ENCODE assay signal across 10 cellular contexts in the genomic region with DNA sequence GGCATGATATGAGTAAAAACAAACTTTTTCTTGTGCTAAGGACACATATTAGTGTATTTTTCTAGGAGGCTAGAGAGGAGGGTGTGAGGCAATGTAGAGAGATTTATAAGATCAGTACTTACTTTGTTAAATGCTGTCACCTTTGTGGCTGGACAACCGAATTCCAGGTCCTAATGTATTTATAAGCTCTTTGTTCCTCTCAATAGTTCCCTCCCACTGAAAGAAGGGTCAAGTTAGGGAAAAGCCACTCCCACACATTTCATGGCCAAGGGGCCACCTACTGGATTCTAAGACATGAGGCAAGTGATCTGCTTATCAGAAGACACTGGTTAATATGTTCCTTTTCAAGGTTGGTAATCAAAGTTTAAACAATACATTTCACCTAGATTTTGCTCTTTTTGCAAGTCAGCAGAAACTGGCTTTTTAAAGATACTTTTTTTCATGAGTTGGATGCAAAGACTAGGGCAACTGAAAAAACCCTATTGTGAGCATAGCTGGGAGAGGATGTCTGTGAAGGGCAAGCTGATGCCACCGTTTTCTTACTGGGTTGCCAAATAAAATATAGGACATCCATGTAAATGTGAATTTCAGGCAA. TPM values are rescaled to one million over a fixed set of nuclear protein-coding genes. Genes with fewer than 3 reads are reported as not detected.
A peak's percentile ranks its signal among the peaks of the same experiment; 100 is the strongest.
DNase-seq lines count a peak whose midpoint lies in the region; ATAC-seq, FAIRE-seq and TF ChIP-seq lines count a peak whose summit lies in the region.
"Not testable (repeated sequence)": the region's sequence is repeated elsewhere in the genome, so short reads cannot be mapped to it uniquely, and the experiment has no call there.
"Had no signal": no experiment of that assay in that cellular context is flagged by ENCODE, and none has a peak within 500 bp of the region (broad histone marks: within the 10 kb centered on the region; RNA-seq: fewer than 3 reads in every experiment).

A gene (minus strand): TSS at position 154 of the 595 bp plus-strand sequence. CDS start 5,528 bp downstream, outside the sequence.

- DNase-seq in H7 (peak; percentile 33), M059J (ENCODE audit: low read depth) (peak; percentile 27), OCI-M1 (lab: John Stamatoyannopoulos, UW) (peak; percentile 63), K562 (ENCODE audit: extremely low read depth in 1 of 4, low spot score in 3 of 4) (peak in 2 of 4 experiments; percentile 7 to 33), HepG2 (ENCODE audit: low spot score) (peak; percentile 27), pancreas (peak in 3 of 6 donors; percentile 62 to 73 (median 67))
- DNase-seq in epithelial cell of proximal tubule (ENCODE audit: low read depth): not testable (repeated sequence)

- H3K9me3 ChIP-seq in K562 (replicated peaks; ENCODE audit: control insufficient read depth, insufficient read depth, low read depth, low read length); HepG2 (ENCODE audit: low read length); pancreas: not testable (repeated sequence)

- not testable (repeated sequence) for H3K4me2 ChIP-seq in K562 (ENCODE audit: insufficient read depth, low read length); HepG2 (ENCODE audit: low read depth, low read length)

- TF ChIP-seq RAD21 in K562 (CRISPR knock-in tag; conservative IDR thresholded peaks at IDR 0.05 in 1 of 2, IDR thresholded peaks at IDR 0.05 in 1 of 2): peak in 1 of 2 experiments; percentile 38; a peak in 2 of 4 replicates
- not testable (repeated sequence) for TF ChIP-seq RAD21 in HepG2 (CRISPR knock-in tag; IDR thresholded peaks at IDR 0.05)

- H3K36me3 ChIP-seq in H7 (replicated peaks; ENCODE audit: control insufficient read depth, insufficient read depth, low read length); K562 (ENCODE audit: control insufficient read depth, insufficient read depth, low read length); HepG2 (replicated peaks in 1 of 2; ENCODE audit: control insufficient read depth in 1 of 2, insufficient read depth in 2 of 2, low read length in 2 of 2); pancreas: not testable (repeated sequence)

- not testable (repeated sequence) for H3K9me1 ChIP-seq in K562 (ENCODE audit: control insufficient read depth, insufficient read depth, low read length)

- POLR2A ChIA-PET in K562 (lab: Yijun Ruan, JAX): not testable (repeated sequence)
- POLR2A ChIA-PET in HepG2 (lab: Yijun Ruan, JAX): interaction anchor here (1.0 kb wide), 1 partner anchor 38 kb away, joined by 3 read pairs; no protein-coding TSS in a partner anchor

- FAIRE-seq in K562 (lab: Jason Lieb, UNC) (peak; percentile 80), pancreas (lab: Jason Lieb, UNC) (peak; percentile 5)
- FAIRE-seq in HepG2 (lab: Jason Lieb, UNC): not testable (repeated sequence)

- not testable (repeated sequence) for H3K27ac ChIP-seq in K562 (ENCODE audit: extremely low read depth, low read depth, low read length)
- H3K27ac ChIP-seq in HepG2 (ENCODE audit: extremely low read length, insufficient read depth, low read length): peak within 1 kb of the TSS; percentile 50
- H3K27ac ChIP-seq in pancreas: peak within 1 kb of the TSS in 2 of 4 donors; percentile 78

- H3K27me3 ChIP-seq in H7 (ENCODE audit: control insufficient read depth, insufficient read depth, low read length); K562 (ENCODE audit: control insufficient read depth in 2 of 2, insufficient read depth in 2 of 2, low read length in 2 of 2); HepG2 (ENCODE audit: control insufficient read depth in 1 of 2, insufficient read depth in 2 of 2, low read length in 2 of 2); pancreas: not testable (repeated sequence)

- TF ChIP-seq EP300 in K562 (IDR thresholded peaks at IDR 0.05; ENCODE audit: low read length); HepG2 (IDR thresholded peaks at IDR 0.05; ENCODE audit: low read depth in 2 of 2, low read length in 2 of 2); HepG2 (CRISPR knock-in tag; IDR thresholded peaks at IDR 0.05; ENCODE audit: borderline replicate concordance): not testable (repeated sequence)

- TF ChIP-seq CTCF in K562 (IDR thresholded peaks at IDR 0.05 in 2 of 3, conservative IDR thresholded peaks at IDR 0.05 in 1 of 3; ENCODE audit: insufficient read depth in 2 of 3, low read depth in 1 of 3, low read length in 3 of 3): peak in 2 of 3 experiments; percentile 31; a peak in 4 of 6 replicates
- TF ChIP-seq CTCF in epithelial cell of proximal tubule (conservative IDR thresholded peaks at IDR 0.05; ENCODE audit: low read depth, low read length): peak; percentile 38
- not testable (repeated sequence) for TF ChIP-seq CTCF in HepG2 (CRISPR knock-in tag; IDR thresholded peaks at IDR 0.05); pancreas (IDR thresholded peaks at IDR 0.05)

- H3K79me2 ChIP-seq in K562 (ENCODE audit: control insufficient read depth, insufficient read depth, low read length); HepG2 (ENCODE audit: insufficient read depth, low read length): not testable (repeated sequence)

- ATAC-seq in K562 (peak; percentile 82), pancreas (peak; percentile 75 to 90 (median 84))
- ATAC-seq in HepG2: not testable (repeated sequence)

- BruUV-seq in K562 (replicated peaks; lab: Mats Ljungman, UMichigan); HepG2 (replicated peaks; lab: Mats Ljungman, UMichigan): not testable (repeated sequence)

- H3K9ac ChIP-seq in K562 (ENCODE audit: insufficient read depth in 1 of 2, low read depth in 2 of 2, low read length in 2 of 2); HepG2 (ENCODE audit: insufficient read depth, low read depth, low read length): not testable (repeated sequence)

- not testable (repeated sequence) for TF ChIP-seq POLR2A in K562 (conservative IDR thresholded peaks at IDR 0.05); HepG2 (IDR thresholded peaks at IDR 0.05; ENCODE audit: insufficient read depth in 1 of 2, low read depth in 2 of 2, low read length in 2 of 2)

- CTCF ChIA-PET in K562 (lab: Yijun Ruan, JAX; ENCODE audit: low intra/inter-chr PET ratio); HepG2 (lab: Yijun Ruan, JAX; ENCODE audit: low intra/inter-chr PET ratio, low total read pairs): not testable (repeated sequence)

- intact Hi-C loops in K562 (cut with micrococcal nuclease): loop anchor here (2.0 kb wide), 1 partner anchor 39 kb away; no protein-coding TSS in a partner anchor
- intact Hi-C loops in HepG2 (cut with micrococcal nuclease; ENCODE audit: unreplicated experiment): loop anchor here (5.0 kb wide), 1 partner anchor 36 kb away; no protein-coding TSS in a partner anchor
- intact Hi-C loops in pancreas (cut with DNase I): loop anchor here in 1 of 3 donors (5.0 kb wide), 1 partner anchor 36 kb away; no protein-coding TSS in a partner anchor

- H4K20me1 ChIP-seq in K562 (replicated peaks; ENCODE audit: control insufficient read depth, insufficient read depth, low read length); HepG2 (ENCODE audit: insufficient read depth, low read length): not testable (repeated sequence)

- not testable (repeated sequence) for H3K4me1 ChIP-seq in K562 (replicated peaks in 1 of 2; ENCODE audit: control insufficient read depth in 2 of 2, insufficient read depth in 2 of 2, low read length in 2 of 2)
- H3K4me1 ChIP-seq in HepG2 (ENCODE audit: insufficient read depth, low read length) (peaks cover 46% of the 10 kb centered on the region), pancreas (peaks cover 0 to 23% (median 14%) of the 10 kb centered on the region in 3 donors)

- 0% methylated on average over 2 of the region's 2 CpGs for WGBS in K562 (ENCODE audit: insufficient coverage, low coverage, missing lambda C conversion rate)
- WGBS in HepG2 (ENCODE audit: low lambda C conversion rate): 36% methylated on average over 2 of the region's 2 CpGs
- WGBS in pancreas, 2 donors: 19 to 24% methylated on average over 2 of the region's 2 CpGs

- in situ Hi-C loops in K562 (cut with MboI); HepG2 (cut with HindIII; ENCODE audit: extremely low pct_ligation_motif_present, low pct_unique_long_range_greater_than_20kb): not testable (repeated sequence)

- not testable (repeated sequence) for H3K4me3 ChIP-seq in H7 (ENCODE audit: insufficient read depth, low read depth, low read length); K562; epithelial cell of proximal tubule (ENCODE audit: low read depth, low read length); HepG2 (replicated peaks in 1 of 3; ENCODE audit: insufficient read depth in 1 of 3, low read depth in 2 of 3, low read length in 3 of 3)
- H3K4me3 ChIP-seq in pancreas: peak within 1 kb of the TSS in 3 of 4 donors; percentile 35 to 42 (median 39)

- H2AFZ ChIP-seq in K562 (ENCODE audit: low read depth, low read length): peak within 1 kb of the TSS; percentile 55; the same call in 1 of the 2 replicates
- H2AFZ ChIP-seq in HepG2 (ENCODE audit: low read length): not testable (repeated sequence)

RNA-seq across cellular contexts. Expression of the gene that starts here (rescaled TPM):
- total RNA-seq in H7 (2014; rRNA removed; shearing (Covaris generic)): not detected in 2 replicates
- 0.12 TPM in 1 of 2 replicates, not detected in the other for total RNA-seq in M059J (2014; rRNA removed; shearing (Covaris generic))
- not detected in 2 replicates for total RNA-seq in K562 (2011; cell fraction: chromatin; rRNA removed; ENCODE audit: low replicate concordance)
- total RNA-seq in K562 (2011; cell fraction: nucleolus; rRNA removed): not detected in 2 replicates
- total RNA-seq in K562 (2011; cell fraction: nucleoplasm; rRNA removed): not detected in 2 replicates
- total RNA-seq in K562 (2014; rRNA removed): 0.12 TPM in 1 of 2 replicates, not detected in the other
- 0.11 TPM in 1 of 2 replicates, not detected in the other for total RNA-seq in K562 (2014; rRNA removed; fragmentation: Illumina TruSeq; extraction: Trizol)
- 0.14 TPM in 1 of 2 replicates, not detected in the other for total RNA-seq in K562 (2015; rRNA removed; fragmentation: Illumina TruSeq; extraction: Trizol)
- total RNA-seq in K562 (2021): not detected in 2 replicates
- 0.15 TPM in 1 of 2 replicates, not detected in the other for polyA plus RNA-seq in K562 (2011; rRNA removed)
- polyA plus RNA-seq in K562 (2011; cell fraction: cytosol; rRNA removed): 0.04 and 0.06 TPM in 2 replicates
- polyA plus RNA-seq in K562 (2011; cell fraction: nucleus; rRNA removed): not detected in 2 replicates
- not detected in 2 replicates for polyA plus RNA-seq in K562 (2012)
- 0.12 TPM in 1 of 2 replicates, not detected in the other for polyA plus RNA-seq in K562 (2014; fragmentation: Illumina TruSeq; extraction: Trizol)
- under 1 TPM; 0.18 to 0.24 TPM for polyA plus RNA-seq in K562 (2014; fragmentation: Nextera tagmentation; extraction: Ambion mirVana)
- polyA plus RNA-seq in K562 (2014; rRNA removed): 0.08 and 0.13 TPM in 2 replicates
- not detected in 2 replicates for polyA minus RNA-seq in K562 (2011; rRNA and poly(A)+ RNA removed)
- not detected in 2 replicates for polyA minus RNA-seq in K562 (2011; cell fraction: cytosol; rRNA and poly(A)+ RNA removed)
- polyA minus RNA-seq in K562 (2011; cell fraction: nucleus; rRNA and poly(A)+ RNA removed): not detected in 2 replicates
- not detected in 2 replicates for total RNA-seq in epithelial cell of proximal tubule
- total RNA-seq in HepG2 (2016; rRNA removed; fragmentation: Illumina TruSeq; extraction: Trizol): 13.7 and 21.5 TPM in 2 replicates
- 3.0 and 3.4 TPM in 2 replicates for total RNA-seq in HepG2 (2016; cell fraction: cytosol; rRNA removed; fragmentation: Illumina TruSeq; extraction: Trizol; ENCODE audit: low read depth)
- total RNA-seq in HepG2 (2016; cell fraction: insoluble cytoplasmic fraction; rRNA removed; fragmentation: Illumina TruSeq; extraction: Trizol): 15.4 and 22.0 TPM in 2 replicates
- 3.4 and 4.3 TPM in 2 replicates for total RNA-seq in HepG2 (2016; cell fraction: membrane; rRNA removed; fragmentation: Illumina TruSeq; extraction: Trizol)
- 6.0 TPM in 2 replicates for total RNA-seq in HepG2 (2016; cell fraction: nucleus; rRNA removed; fragmentation: Illumina TruSeq; extraction: Trizol)
- polyA plus RNA-seq in HepG2 (2011; rRNA removed): 0.75 and 1.1 TPM in 2 replicates
- polyA plus RNA-seq in HepG2 (2011; cell fraction: cytosol; rRNA removed): 0.32 and 0.96 TPM in 2 replicates
- polyA plus RNA-seq in HepG2 (2011; cell fraction: nucleus; rRNA removed): 0.16 and 0.26 TPM in 2 replicates
- polyA plus RNA-seq in HepG2 (2012): 1.8 and 3.2 TPM in 2 replicates
- polyA plus RNA-seq in HepG2 (2016; cell fraction: cytosol; fragmentation: Illumina TruSeq; extraction: Trizol; ENCODE audit: low read depth): 3.8 and 4.2 TPM in 2 replicates
- polyA plus RNA-seq in HepG2 (2016; cell fraction: insoluble cytoplasmic fraction; fragmentation: Illumina TruSeq; extraction: Trizol; ENCODE audit: low read depth): 27.0 and 28.3 TPM in 2 replicates
- polyA plus RNA-seq in HepG2 (2016; cell fraction: membrane; fragmentation: Illumina TruSeq; extraction: Trizol; ENCODE audit: low read depth): 3.6 and 4.5 TPM in 2 replicates
- polyA plus RNA-seq in HepG2 (2016; cell fraction: nucleus; fragmentation: Illumina TruSeq; extraction: Trizol; ENCODE audit: insufficient read depth, low read depth): 7.2 and 8.9 TPM in 2 replicates
- not detected in 2 replicates for polyA minus RNA-seq in HepG2 (2011; rRNA and poly(A)+ RNA removed; ENCODE audit: low replicate concordance)
- 0.79 TPM in 1 of 2 replicates, not detected in the other for polyA minus RNA-seq in HepG2 (2011; cell fraction: cytosol; rRNA and poly(A)+ RNA removed)
- not detected in 2 replicates for polyA minus RNA-seq in HepG2 (2011; cell fraction: nucleus; rRNA and poly(A)+ RNA removed)
- total RNA-seq in pancreas: 100 to 1,000 TPM in 2 of 6 donors, 10 to 100 TPM in 4; 47.6 to 114 (median 90.4) TPM
- polyA plus RNA-seq in pancreas: 10 to 100 TPM; 26.0 to 30.4 TPM
- total RNA-seq: A673, GM12878, SJSA1 had no signal
- polyA plus RNA-seq: GM12878 had no signal

Comparison
In these comparisons a context has a peak if more than half of its experiments do, and no peak if none do; other contexts are left out.
1. Peak in DNase-seq in H7; RNA of the gene not detected or under 1 TPM.
2. Peak in DNase-seq in M059J; RNA of the gene not detected or under 1 TPM.
3. Peak in ATAC-seq in K562; RNA of the gene not detected or under 1 TPM.